Comparison of ENCODE assay signal across 8 cellular contexts in the genomic region with DNA sequence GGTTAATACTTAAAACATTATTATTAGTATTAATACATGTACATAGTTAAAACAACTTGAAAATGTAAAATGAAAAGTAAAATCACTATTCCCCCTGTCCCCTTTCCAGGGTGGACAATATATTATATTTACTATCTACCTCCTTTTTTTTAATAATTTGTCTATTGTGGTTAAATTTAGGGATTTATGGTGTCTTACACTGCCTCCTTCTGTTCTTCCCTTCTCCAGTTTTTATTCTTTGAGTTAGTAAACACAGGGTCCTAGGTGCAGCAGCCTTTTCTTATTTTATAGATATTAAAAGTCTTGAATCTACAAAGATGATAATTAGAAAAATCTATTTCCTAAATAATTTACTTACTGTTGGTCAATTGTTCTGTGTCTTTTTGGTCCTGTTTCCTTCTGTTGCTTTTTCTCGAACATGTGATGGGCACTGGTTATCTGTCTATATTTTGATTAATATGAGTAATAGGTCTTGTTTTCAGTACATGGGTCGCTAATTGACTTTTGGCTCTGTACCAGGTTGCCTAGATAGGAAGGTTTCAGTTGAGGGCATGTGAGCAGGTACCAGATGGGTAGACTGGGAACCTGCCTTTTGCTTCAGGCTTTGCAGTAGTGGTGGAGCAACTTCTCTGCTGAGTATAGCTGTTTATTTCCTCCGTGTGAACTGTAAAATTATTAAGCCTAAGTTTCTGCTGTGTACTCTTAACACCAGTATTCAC. TPM values are rescaled to one million over a fixed set of nuclear protein-coding genes. Genes with fewer than 3 reads are reported as not detected.
DNase-seq lines count a peak whose midpoint lies in the region; ATAC-seq and TF ChIP-seq lines count a peak whose summit lies in the region.

No MANE protein-coding gene starts in this region.

- intact Hi-C loops in ovary (cut with DNase I) = no loop called here

- TF ChIP-seq POLR2A in ovary (IDR thresholded peaks at IDR 0.05) = no peak

- WGBS in ovary, 3 donors = 7 to 11% (median 10%) methylated on average over 3 of the region's 3 CpGs

- H3K79me2 ChIP-seq in ACC112 (ENCODE audit: control insufficient read depth, insufficient read depth, low read length, unreplicated experiment) = peaks cover 36% of the 10 kb centered on the region

- no peaks in the 10 kb centered on the region for H3K9me3 ChIP-seq in ovary

- peak; percentile 59 for DNase-seq in GM12865 (ENCODE audit: low read depth)
- DNase-seq in epithelial cell of prostate (ENCODE audit: low read depth, low spot score) = no peak
- DNase-seq in ovary = no peak
- no peak for DNase-seq in iPS-NIHi7 (ENCODE audit: extremely low spot score)

- H3K27me3 ChIP-seq in ACC112 (ENCODE audit: insufficient read depth, low read length) (no peaks in the 10 kb centered on the region), ovary (no peaks in the 10 kb centered on the region)

- no peak for ATAC-seq in GM21526 (IDR thresholded peaks at IDR 0.05; ENCODE audit: low FRiP score, unreplicated experiment)
- no peak for ATAC-seq in GM21515 (IDR thresholded peaks at IDR 0.05; ENCODE audit: unreplicated experiment)

- no peak overlapping the region for H2AFZ ChIP-seq in ACC112 (ENCODE audit: low read length, unreplicated experiment)

- TF ChIP-seq EP300 in ovary (IDR thresholded peaks at IDR 0.05) = no peak

- H3K36me3 ChIP-seq in ACC112 (ENCODE audit: insufficient read depth, low read length) (no peaks in the 10 kb centered on the region), ovary (no peaks in the 10 kb centered on the region)

- TF ChIP-seq CTCF in GM12865 (IDR thresholded peaks at IDR 0.05; ENCODE audit: insufficient read depth, low read depth, low read length, missing control alignments) (no peak), ovary (IDR thresholded peaks at IDR 0.05) (no peak)

- H3K4me1 ChIP-seq in ACC112 (ENCODE audit: control insufficient read depth, insufficient read depth, low read length, unreplicated experiment) (peaks cover 18% of the 10 kb centered on the region), ovary (ENCODE audit: insufficient read depth) (peaks cover 14% of the 10 kb centered on the region)

- peak overlapping the region; percentile 82 for H3K4me3 ChIP-seq in ACC112 (ENCODE audit: low read depth, low read length)
- H3K4me3 ChIP-seq in GM12865 (ENCODE audit: low read depth, low read length) = peak overlapping the region; percentile 91
- H3K4me3 ChIP-seq in ovary = peak overlapping the region; percentile 97

- peak overlapping the region; percentile 83; the same call in 1 of the 2 replicates for H3K27ac ChIP-seq in ACC112 (ENCODE audit: low read depth, low read length)
- H3K27ac ChIP-seq in epithelial cell of prostate = peak overlapping the region; percentile 91
- peak overlapping the region in 1 of 2 donors; percentile 84 for H3K27ac ChIP-seq in ovary

TF ChIP-seq in PFSK-1, 5 proteins besides CTCF, POLR2A, EP300 and RAD21:
- no peak for TF ChIP-seq POLR2AphosphoS5 (IDR thresholded peaks at IDR 0.05; ENCODE audit: low read depth, low read length)
- 0 out of 2 replicates have a peak, but pooled peaks have one; percentile 6 for TF ChIP-seq SIN3A (IDR thresholded peaks at IDR 0.05; ENCODE audit: borderline replicate concordance, insufficient read depth, low read length)

RNA-seq across cellular contexts. Expression of gene NUDT9, which starts 1.1 kb away (rescaled TPM):
- 16.3 TPM for polyA plus RNA-seq in PFSK-1 (2012; ENCODE audit: insufficient read length, low read depth)
- total RNA-seq in ovary = 10 to 100 TPM; 14.1 to 33.0 (median 27.0) TPM
- 10 to 100 TPM; 36.6 to 44.6 TPM for polyA plus RNA-seq in ovary

RNA-seq across cellular contexts. Expression of gene HSD17B11, which starts 32.5 kb away (rescaled TPM):
- 7.0 TPM for polyA plus RNA-seq in PFSK-1 (2012; ENCODE audit: insufficient read length, low read depth)
- total RNA-seq in ovary = 100 to 1,000 TPM in 1 of 7 donors, 10 to 100 TPM in 6; 33.0 to 106 (median 50.8) TPM
- polyA plus RNA-seq in ovary = 100 to 1,000 TPM in 1 of 2 donors, 10 to 100 TPM in 1; 85.8 to 106 TPM
